8 cellular contexts compared by ENCODE assay signal in the genomic region with DNA sequence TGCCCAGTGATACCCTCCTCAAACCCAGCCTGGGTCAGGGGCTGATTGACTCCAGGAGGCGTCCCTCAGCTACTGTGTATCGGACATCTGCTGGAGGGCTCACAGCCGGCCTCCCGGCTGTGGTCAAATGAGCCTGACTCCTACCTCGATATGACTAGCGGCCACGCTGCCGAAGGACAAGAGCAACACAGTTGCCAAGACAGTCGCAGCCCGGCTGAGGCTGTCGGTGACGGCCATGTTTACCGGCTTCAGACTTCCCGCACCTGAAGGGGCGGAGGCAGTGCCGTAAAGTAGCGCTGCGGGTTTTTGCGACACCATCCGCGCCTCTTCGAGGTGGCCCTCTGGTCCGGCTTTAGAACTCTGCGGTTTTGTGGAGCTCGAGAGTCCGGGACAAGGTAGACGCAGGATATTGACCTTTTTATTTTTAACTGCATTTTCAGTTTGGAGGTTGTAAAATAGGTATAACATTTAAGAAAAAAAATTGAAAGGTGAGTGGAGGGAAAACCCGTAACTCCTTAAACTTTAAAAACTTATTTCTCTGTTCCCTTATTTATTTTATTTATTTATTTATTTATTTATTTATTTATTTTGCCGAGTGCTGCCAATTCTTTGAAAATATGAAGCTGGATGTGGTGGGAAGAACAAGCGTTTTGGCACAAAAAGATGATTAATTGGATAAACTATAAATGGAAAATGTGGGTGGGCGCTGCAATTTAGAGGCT. TPM values are rescaled to one million over a fixed set of nuclear protein-coding genes. Genes with fewer than 3 reads are reported as not detected.
DNase-seq lines count a peak whose midpoint lies in the region; ATAC-seq and TF ChIP-seq lines count a peak whose summit lies in the region.

Gene PIGK (minus strand): TSS at position 265 of the 722 bp plus-strand sequence. CDS start 28 bp downstream, at position 237.

- no peak for TF ChIP-seq EP300 in transverse colon (IDR thresholded peaks at IDR 0.05; ENCODE audit: low read depth)

- no peak within 1 kb of the TSS for H2BK12ac ChIP-seq in trophoblast cell (ENCODE audit: low read length)

- peak within 1 kb of the TSS; percentile 83 for H4K91ac ChIP-seq in trophoblast cell (ENCODE audit: low read depth, low read length)

- in situ Hi-C loops in transverse colon (cut with MboI; ENCODE audit: low pct_ligation_motif_present in 1 of 4, low pct_unique_long_range_greater_than_20kb in 1 of 4, low sequenced_read_pairs in 3 of 4), result no loop called here

- WGBS in adipose tissue, 3 donors, result 0 to 1% (median 0%) methylated on average over 31 of the region's 31 CpGs
- no CpG with 5 or more reads among the region's 31 CpGs for WGBS in trophoblast cell (ENCODE audit: extremely low coverage, insufficient coverage, insufficient read length)
- 0 to 1% methylated on average over 8 to 31 of the region's 31 CpGs for WGBS in transverse colon (ENCODE audit: low coverage in 1 of 2), 2 donors

- no peak within 1 kb of the TSS for H3K23ac ChIP-seq in trophoblast cell (ENCODE audit: low read length)

- H3K9ac ChIP-seq in trophoblast cell (ENCODE audit: low read length), result peak within 1 kb of the TSS; percentile 65

- H2AK5ac ChIP-seq in trophoblast cell (ENCODE audit: low read length), result no peak within 1 kb of the TSS

- peak within 1 kb of the TSS; percentile 99 for H4K8ac ChIP-seq in trophoblast cell (ENCODE audit: low read depth, low read length)

- peaks cover 0 to 3% of the 10 kb centered on the region in 2 experiments for H3K36me3 ChIP-seq in trophoblast cell (ENCODE audit: control insufficient read depth in 1 of 2, insufficient read depth in 2 of 2, low read length in 2 of 2)
- no peaks in the 10 kb centered on the region for H3K36me3 ChIP-seq in transverse colon

- H3K9me3 ChIP-seq in trophoblast cell (ENCODE audit: insufficient read depth, low read depth, low read length) (peaks cover 3% of the 10 kb centered on the region), transverse colon (no peaks in the 10 kb centered on the region)

- H3K27ac ChIP-seq in adipose tissue (ENCODE audit: low read depth, low read length), result no peak within 1 kb of the TSS
- H3K27ac ChIP-seq in trophoblast cell (ENCODE audit: low read depth, low read length), result peak within 1 kb of the TSS; percentile 66
- H3K27ac ChIP-seq in transverse colon, result peak within 1 kb of the TSS; percentile 75 to 87 (median 84)

- peaks cover 3% of the 10 kb centered on the region for H3K79me1 ChIP-seq in trophoblast cell (ENCODE audit: low read length)

- intact Hi-C loops in cardiac septum (cut with DNase I), result loop anchor here (1.0 to 10.0 kb wide), 2 partner anchors 315 to 464 kb away; no protein-coding TSS in a partner anchor
- intact Hi-C loops in transverse colon (cut with DNase I; ENCODE audit: low total_unique reads), result no loop called here

- DNase-seq in NCI-H1417 (lab: John Stamatoyannopoulos, UW) (peak; percentile 87 to 93 (median 91)), T follicular helper cell (ENCODE audit: low read depth) (peak; percentile 80), cardiac septum (ENCODE audit: low spot score) (peak; percentile 95), trophoblast cell (peak; percentile 94 to 97), transverse colon (peak; percentile 93)

- peak; percentile 6 for TF ChIP-seq CTCF in GM12873 (IDR thresholded peaks at IDR 0.05; ENCODE audit: insufficient read depth, low read depth, low read length, missing control alignments)
- peak in 1 of 5 experiments; percentile 12 for TF ChIP-seq CTCF in transverse colon (IDR thresholded peaks at IDR 0.05)

- H3K27me3 ChIP-seq in trophoblast cell (ENCODE audit: insufficient read depth, low read length) (no peaks in the 10 kb centered on the region), transverse colon (no peaks in the 10 kb centered on the region)

- H3K4me3 ChIP-seq in trophoblast cell (ENCODE audit: low read depth, low read length), result peak within 1 kb of the TSS; percentile 78
- peak within 1 kb of the TSS; percentile 66 to 78 (median 70) for H3K4me3 ChIP-seq in transverse colon

- peak within 1 kb of the TSS; percentile 73 for H3K4ac ChIP-seq in trophoblast cell (ENCODE audit: low read depth, low read length)

- peak within 1 kb of the TSS; percentile 95 for H4K12ac ChIP-seq in trophoblast cell (ENCODE audit: low read depth, low read length)

- peak within 1 kb of the TSS; percentile 75 for H2BK120ac ChIP-seq in trophoblast cell (ENCODE audit: insufficient read depth, low read length, poor library complexity)

- peak; percentile 98 for ATAC-seq in HG02759 (IDR thresholded peaks at IDR 0.05; ENCODE audit: unreplicated experiment)

- H2BK5ac ChIP-seq in trophoblast cell (ENCODE audit: low read depth, low read length, poor library complexity), result peak within 1 kb of the TSS; percentile 74

- peak within 1 kb of the TSS; percentile 98 for H3K18ac ChIP-seq in trophoblast cell (ENCODE audit: low read length)

- peak within 1 kb of the TSS; percentile 98 for H3K14ac ChIP-seq in trophoblast cell (ENCODE audit: low read length)

- H3K4me1 ChIP-seq in trophoblast cell (ENCODE audit: control insufficient read depth in 1 of 2, insufficient read depth in 2 of 2, low read length in 2 of 2) (no peaks in the 10 kb centered on the region), transverse colon (peaks cover 0 to 15% (median 9%) of the 10 kb centered on the region in 4 donors)

- H3K4me2 ChIP-seq in trophoblast cell (ENCODE audit: low read length), result peak within 1 kb of the TSS; percentile 68

- peaks cover 4% of the 10 kb centered on the region for H3K79me2 ChIP-seq in trophoblast cell (ENCODE audit: control insufficient read depth, insufficient read depth, low read length, poor library complexity)

- peak within 1 kb of the TSS; percentile 97 for H2AFZ ChIP-seq in trophoblast cell (ENCODE audit: insufficient read depth, low read length, poor library complexity)

- TF ChIP-seq POLR2A in transverse colon (IDR thresholded peaks at IDR 0.05), result no peak

RNA-seq across cellular contexts. Expression of gene PIGK, which starts in this region (rescaled TPM):
- 10 to 100 TPM in 2 of 3 donors, 1 to 10 TPM in 1; 6.9 to 13.7 (median 11.0) TPM for polyA plus RNA-seq in adipose tissue
- total RNA-seq in cardiac septum, result 24.1 TPM
- polyA plus RNA-seq in trophoblast cell (2013), result 22.6 and 23.0 TPM in 2 replicates
- total RNA-seq in transverse colon, result 10 to 100 TPM in 2 of 4 donors, 1 to 10 TPM in 2; 1.1 to 14.1 (median 8.3) TPM
